Comparison of ENCODE assay signal across 11 cellular contexts in the genomic region with DNA sequence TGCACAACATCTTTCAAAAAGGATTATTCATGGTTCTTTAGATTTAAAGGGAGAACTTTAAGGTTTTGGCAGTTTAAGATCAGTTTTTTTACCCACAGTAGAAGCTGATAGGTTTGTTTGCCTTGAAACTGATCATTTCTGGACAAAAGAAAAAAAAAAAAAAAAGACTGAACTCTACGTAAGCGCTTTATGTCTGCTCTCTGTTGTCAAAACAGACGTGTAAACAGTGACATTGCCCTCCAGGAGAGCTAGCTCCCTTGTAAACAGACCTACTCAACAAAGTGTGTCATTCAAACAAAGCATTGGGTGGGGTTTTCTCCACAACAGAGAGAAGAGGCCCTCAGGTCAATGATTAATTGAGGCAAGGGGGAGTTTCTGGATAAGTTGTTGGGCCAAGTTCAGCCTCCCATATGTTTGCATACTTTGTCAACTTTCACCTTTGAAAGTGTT.
DNase-seq lines count a peak whose midpoint lies in the region; ATAC-seq, FAIRE-seq and TF ChIP-seq lines count a peak whose summit lies in the region.
"Had no signal": no experiment of that assay in that cellular context is flagged by ENCODE, and none has a peak within 500 bp of the region (broad histone marks: within the 10 kb centered on the region; RNA-seq: fewer than 3 reads in every experiment).

No MANE protein-coding gene starts in this region.

- H3K4me2 ChIP-seq in OCI-LY7 (ENCODE audit: low read length), result no peak overlapping the region

- ATAC-seq in GM19463 (IDR thresholded peaks at IDR 0.05; ENCODE audit: unreplicated experiment), result peak; percentile 65
- ATAC-seq in lower lobe of right lung, result no peak

- peaks cover 21% of the 10 kb centered on the region for H3K9me3 Mint-ChIP-seq in nephron progenitor cell

- H3K4me3 ChIP-seq in astrocyte of the cerebellum (ENCODE audit: low read depth, low read length) (no peak overlapping the region), OCI-LY7 (ENCODE audit: low read depth, low read length, poor library complexity, severe bottlenecking) (no peak overlapping the region), lower lobe of right lung (no peak overlapping the region)

- in situ Hi-C loops in astrocyte of the cerebellum (cut with HindIII; ENCODE audit: low sequenced_read_pairs), result no loop called here

- BruUV-seq in OCI-LY7 (replicated peaks; lab: Mats Ljungman, UMichigan), result no TSS peak

- H4K20me1 ChIP-seq in OCI-LY7 (ENCODE audit: insufficient read depth, low read length), result no peaks in the 10 kb centered on the region

- POLR2A ChIA-PET in OCI-LY7 (lab: Charles Lee), result interaction anchor here (0.6 kb wide), 1 partner anchor 1211 kb away, joined by 4 read pairs; no protein-coding TSS in a partner anchor

- H3K4me1 ChIP-seq in OCI-LY7 (ENCODE audit: insufficient read depth, low read length, poor library complexity, severe bottlenecking) (no peaks in the 10 kb centered on the region), lower lobe of right lung (no peaks in the 10 kb centered on the region)

- FAIRE-seq in HTR-8/SVneo (lab: Jason Lieb, UNC), result no peak

- H3K9me3 ChIP-seq in OCI-LY7 (ENCODE audit: low read length) (no peaks in the 10 kb centered on the region), lower lobe of right lung (no peaks in the 10 kb centered on the region)

- H3K36me3 Mint-ChIP-seq in nephron progenitor cell (ENCODE audit: low read depth), result peaks cover 13% of the 10 kb centered on the region
- H3K36me3 Mint-ChIP-seq: IgD-negative memory B cell had no signal

- intact Hi-C loops in OCI-LY7 (cut with micrococcal nuclease; ENCODE audit: unreplicated experiment), result no loop called here
- intact Hi-C loops in lower lobe of right lung (cut with DNase I), result no loop called here

- H3K79me2 ChIP-seq in OCI-LY7 (ENCODE audit: insufficient read depth, low read depth, low read length), result no peaks in the 10 kb centered on the region

- DNase-seq in NCI-H2029 (lab: John Stamatoyannopoulos, UW), result peak; percentile 67
- DNase-seq in astrocyte of the cerebellum (ENCODE audit: low read depth), result peak; percentile 73
- DNase-seq in nephron progenitor cell, result no peak
- DNase-seq in OCI-LY7 (ENCODE audit: low spot score), result no peak
- DNase-seq in lower lobe of right lung, result no peak
- no peak for DNase-seq in HTR-8/SVneo (ENCODE audit: insufficient read length, low spot score)
- no peak for DNase-seq in NAMALWA (ENCODE audit: low spot score)
- DNase-seq: activated CD4-positive, alpha-beta T cell treated with anti-CD3 and anti-CD28 coated beads, Interleukin-2, amount 50 U/mL, for 48 hours; midbrain had no signal

- no peak for TF ChIP-seq CTCF in astrocyte of the cerebellum (IDR thresholded peaks at IDR 0.05; ENCODE audit: low read depth, low read length, missing control alignments)
- no peak for TF ChIP-seq CTCF in nephron progenitor cell (IDR thresholded peaks at IDR 0.05)
- no peak for TF ChIP-seq CTCF in OCI-LY7 (conservative IDR thresholded peaks at IDR 0.05; ENCODE audit: low read length)
- TF ChIP-seq CTCF in lower lobe of right lung (IDR thresholded peaks at IDR 0.05), result no peak

- H3K36me3 ChIP-seq in OCI-LY7 (ENCODE audit: insufficient read depth, low read length) (no peaks in the 10 kb centered on the region), lower lobe of right lung (no peaks in the 10 kb centered on the region)

- H3K4me1 Mint-ChIP-seq in nephron progenitor cell, result peaks cover 11% of the 10 kb centered on the region
- H3K4me1 Mint-ChIP-seq: IgD-negative memory B cell had no signal

- H3K4me3 Mint-ChIP-seq in nephron progenitor cell, result no peak overlapping the region
- H3K4me3 Mint-ChIP-seq: IgD-negative memory B cell had no signal

- peak overlapping the region; percentile 89 for H3K27ac Mint-ChIP-seq in nephron progenitor cell
- H3K27ac Mint-ChIP-seq: IgD-negative memory B cell had no signal

- no peaks in the 10 kb centered on the region for H3K27me3 ChIP-seq in lower lobe of right lung (ENCODE audit: low read depth)

- H3K9me2 ChIP-seq in OCI-LY7 (ENCODE audit: insufficient read depth, low read length), result no peaks in the 10 kb centered on the region

- H3K27ac ChIP-seq in OCI-LY7 (ENCODE audit: low read depth, low read length, poor library complexity, severe bottlenecking), result no peak overlapping the region
- no peak overlapping the region for H3K27ac ChIP-seq in lower lobe of right lung

- no peaks in the 10 kb centered on the region for H3K27me3 Mint-ChIP-seq in nephron progenitor cell (ENCODE audit: low read depth, poor library complexity)
- H3K27me3 Mint-ChIP-seq: IgD-negative memory B cell had no signal

- no peak overlapping the region for H2AFZ ChIP-seq in OCI-LY7 (ENCODE audit: low read length)

- CTCF ChIA-PET in OCI-LY7 (lab: Charles Lee; ENCODE audit: unreplicated experiment), result no interaction called here

Comparison
In these comparisons a context has a peak if more than half of its experiments do, and no peak if none do; other contexts are left out.
1. DNase-seq: peak in NCI-H2029 (single experiment) and astrocyte of the cerebellum (single experiment); none in nephron progenitor cell (single experiment), OCI-LY7 (single experiment), lower lobe of right lung (single experiment), HTR-8/SVneo (single experiment) and NAMALWA (single experiment).